Comparison of ENCODE assay signal across 9 cellular contexts in the genomic region with DNA sequence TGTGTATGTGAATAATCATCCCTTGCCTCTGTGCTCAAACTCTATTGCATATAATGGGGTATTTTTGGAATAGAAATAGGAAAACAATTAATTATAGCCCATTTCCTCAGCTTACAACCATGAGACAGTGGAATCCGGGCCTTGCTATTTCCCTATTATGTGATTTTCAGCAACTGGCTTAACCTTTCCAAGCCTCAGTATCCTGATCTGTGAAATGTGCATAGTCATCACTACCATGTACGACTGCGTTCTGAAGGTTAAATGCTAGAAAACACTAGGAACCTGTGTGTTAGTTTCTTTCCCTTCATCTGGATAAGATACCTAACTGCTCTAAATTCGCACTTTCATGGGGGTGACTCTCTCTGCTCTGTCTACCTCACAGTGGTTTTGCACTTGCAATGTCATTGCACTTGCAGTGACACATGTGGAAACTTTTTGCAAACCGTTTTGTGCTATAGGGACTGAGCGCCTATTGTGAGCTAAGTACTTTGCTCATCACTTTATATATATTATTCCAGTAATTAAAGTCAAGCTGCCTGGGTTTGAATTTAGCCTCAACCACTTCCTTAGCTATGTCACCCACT.
"Had no signal": no experiment of that assay in that cellular context is flagged by ENCODE, and none has a peak within 500 bp of the region (broad histone marks: within the 10 kb centered on the region; RNA-seq: fewer than 3 reads in every experiment).

No MANE protein-coding gene starts in this region.

- H3K27ac ChIP-seq: body of pancreas, testis, VCaP had no signal

- FAIRE-seq: frontal cortex, keratinocyte had no signal

- H3K4me1 ChIP-seq: body of pancreas had no signal

- H3K9me3 ChIP-seq: body of pancreas, testis had no signal

- H3K4me3 ChIP-seq: body of pancreas, testis had no signal

- DNase-seq: activated CD4-positive, CD25-positive, alpha-beta regulatory T cell treated with anti-CD3 and anti-CD28 coated beads, Interleukin-2, amount 50 U/mL, for 72 hours; body of pancreas; caudate nucleus; mammary epithelial cell; T-helper 2 cell had no signal

- ATAC-seq: body of pancreas had no signal

- H3K27me3 ChIP-seq: body of pancreas, testis had no signal
